ENCODE assay signal across 1 cellular context in genomic region chr7:1532456-1533254, GRCh38.
TF ChIP-seq lines count a peak whose summit lies in the region.

No MANE protein-coding gene starts in this region.

TF ChIP-seq in GM12878, 131 proteins besides CTCF, POLR2A, EP300 and RAD21:
- TF ChIP-seq KAT2A (conservative IDR thresholded peaks at IDR 0.05; ENCODE audit: control insufficient read depth, low read depth, low read length): no peak
- no peak for TF ChIP-seq ZNF622 (IDR thresholded peaks at IDR 0.05)
- no peak for TF ChIP-seq POLR2AphosphoS5 (IDR thresholded peaks at IDR 0.05; ENCODE audit: low read length)
- TF ChIP-seq BRCA1 (IDR thresholded peaks at IDR 0.05; ENCODE audit: low read depth, low read length): no peak
- TF ChIP-seq KDM1A (IDR thresholded peaks at IDR 0.05; ENCODE audit: borderline replicate concordance): no peak
- peak; percentile 29; the same call in 1 of the 2 replicates for TF ChIP-seq MXI1 (IDR thresholded peaks at IDR 0.05; ENCODE audit: low read depth, low read length)
- TF ChIP-seq ETV6 (conservative IDR thresholded peaks at IDR 0.05 in 1 of 2, IDR thresholded peaks at IDR 0.05 in 1 of 2; ENCODE audit: borderline replicate concordance in 1 of 2, low read depth in 1 of 2): no peak
- TF ChIP-seq SPI1 (IDR thresholded peaks at IDR 0.05; ENCODE audit: borderline replicate concordance, insufficient read depth, low read depth, low read length): 0 out of 2 replicates have a peak, but pooled peaks have one; percentile 6
- no peak for TF ChIP-seq TBL1XR1 (IDR thresholded peaks at IDR 0.05; ENCODE audit: low read depth, low read length)
- TF ChIP-seq TCF7 (IDR thresholded peaks at IDR 0.05; ENCODE audit: borderline replicate concordance): no peak
- peak; percentile 32; the same call in 1 of the 2 replicates for TF ChIP-seq FOXK2 (IDR thresholded peaks at IDR 0.05)
- no peak for TF ChIP-seq NBN (IDR thresholded peaks at IDR 0.05)
- TF ChIP-seq LARP7 (IDR thresholded peaks at IDR 0.05): no peak
- no peak for TF ChIP-seq MEF2B (IDR thresholded peaks at IDR 0.05; ENCODE audit: partially characterized antibody, poor library complexity, severe bottlenecking)
- no peak for TF ChIP-seq SREBF2 (IDR thresholded peaks at IDR 0.05; ENCODE audit: low read length)
- TF ChIP-seq RFX5 (IDR thresholded peaks at IDR 0.05; ENCODE audit: low read depth, low read length): no peak
- no peak for TF ChIP-seq REST (IDR thresholded peaks at IDR 0.05; ENCODE audit: low read depth, low read length)
- 0 out of 2 replicates have a peak, but pooled peaks have one; percentile 7 for TF ChIP-seq GATAD2B (conservative IDR thresholded peaks at IDR 0.05; ENCODE audit: low read depth)
- 0 out of 2 replicates have a peak, but pooled peaks have one; percentile 16 for TF ChIP-seq CREB1 (IDR thresholded peaks at IDR 0.05; ENCODE audit: low read depth)
- no peak for TF ChIP-seq ELK1 (IDR thresholded peaks at IDR 0.05; ENCODE audit: low read depth, low read length)
- TF ChIP-seq MLLT1 (IDR thresholded peaks at IDR 0.05): no peak
- TF ChIP-seq ATF3 (IDR thresholded peaks at IDR 0.05; ENCODE audit: borderline replicate concordance, extremely low read depth, low read depth, low read length): no peak
- no peak; the same call in 1 of the 2 replicates for TF ChIP-seq NKRF (conservative IDR thresholded peaks at IDR 0.05)
- 0 out of 2 replicates have a peak, but pooled peaks have one; percentile 32 for TF ChIP-seq TCF12 (IDR thresholded peaks at IDR 0.05; ENCODE audit: low read depth, low read length)
- TF ChIP-seq ZNF384 (IDR thresholded peaks at IDR 0.05; ENCODE audit: borderline replicate concordance, low read depth, low read length): no peak
- TF ChIP-seq SUZ12 (IDR thresholded peaks at IDR 0.05; ENCODE audit: unreplicated experiment): no peak
- TF ChIP-seq CHD2 (IDR thresholded peaks at IDR 0.05; ENCODE audit: borderline replicate concordance, low read depth, low read length): no peak
- no peak for TF ChIP-seq NRF1 (conservative IDR thresholded peaks at IDR 0.05; ENCODE audit: low read depth, low read length)
- no peak for TF ChIP-seq ZNF687 (IDR thresholded peaks at IDR 0.05)
TF ChIP-seq in GM12878: peak in this region for 6.
